Comparison of ENCODE assay signal across 26 cellular contexts in the genomic region with DNA sequence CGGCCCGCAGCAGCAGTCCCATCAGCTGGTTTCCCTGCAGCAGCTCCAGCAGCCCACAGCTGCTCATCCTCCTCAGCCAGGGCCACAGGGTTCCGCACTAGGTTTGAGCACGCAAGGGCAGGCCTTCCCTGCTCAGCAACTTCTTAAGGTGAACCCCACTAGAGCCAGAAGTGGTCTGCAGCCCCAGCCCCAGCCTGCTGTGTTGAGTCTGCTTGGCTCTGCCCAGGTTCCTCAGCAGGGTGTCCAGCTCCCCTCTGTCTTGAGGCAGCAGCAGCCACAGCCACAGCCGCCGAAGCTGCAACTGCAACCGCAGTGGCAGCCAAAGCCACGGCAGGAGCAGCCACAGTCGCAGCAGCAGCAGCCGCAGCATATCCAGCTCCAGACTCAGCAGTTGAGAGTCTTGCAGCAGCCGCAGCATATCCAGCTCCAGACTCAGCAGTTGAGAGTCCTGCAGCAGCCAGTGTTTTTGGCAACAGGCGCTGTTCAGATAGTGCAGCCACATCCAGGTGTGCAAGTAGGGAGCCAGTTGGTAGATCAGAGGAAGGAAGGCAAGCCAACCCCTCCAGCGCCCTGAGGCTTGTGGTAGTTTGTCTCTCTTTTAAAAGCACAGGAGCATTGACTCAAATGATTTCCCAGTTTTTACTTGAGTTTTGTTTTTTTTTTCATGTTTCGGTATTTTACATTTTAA. TPM values are rescaled to one million over a fixed set of nuclear protein-coding genes. Genes with fewer than 3 reads are reported as not detected.
A peak's percentile ranks its signal among the peaks of the same experiment; 100 is the strongest.
DNase-seq lines count a peak whose midpoint lies in the region; ATAC-seq and TF ChIP-seq lines count a peak whose summit lies in the region.
"Had no signal": no experiment of that assay in that cellular context is flagged by ENCODE, and none has a peak within 500 bp of the region (broad histone marks: within the 10 kb centered on the region; RNA-seq: fewer than 3 reads in every experiment).

No MANE protein-coding gene starts in this region.

- H3K27me3 Mint-ChIP-seq in activated CD4-positive, alpha-beta T cell treated with anti-CD3 and anti-CD28 coated beads, Interleukin-2, amount 10 ng/mL, durations not matched to agents 7 days and 5 days: no peaks in the 10 kb centered on the region
- no peaks in the 10 kb centered on the region for H3K27me3 Mint-ChIP-seq in activated CD4-positive, alpha-beta T cell treated with anti-CD3 and anti-CD28 coated beads for 36 hours
- H3K27me3 Mint-ChIP-seq in GM23338 (ENCODE audit: insufficient read depth, low read depth, poor library complexity): no peaks in the 10 kb centered on the region
- no peaks in the 10 kb centered on the region for H3K27me3 Mint-ChIP-seq in activated T-helper 17 cell treated with anti-CD3 and anti-CD28 coated beads, Interleukin-2, amount 50 U/mL, for 72 hours

- no peaks in the 10 kb centered on the region for H4K20me1 ChIP-seq in GM23338 (replicated peaks; ENCODE audit: insufficient read depth)

- no peaks in the 10 kb centered on the region for H3K36me3 Mint-ChIP-seq in activated CD4-positive, alpha-beta T cell treated with anti-CD3 and anti-CD28 coated beads, Interleukin-2, amount 10 ng/mL, durations not matched to agents 7 days and 5 days (ENCODE audit: low read depth)
- no peaks in the 10 kb centered on the region for H3K36me3 Mint-ChIP-seq in activated CD4-positive, alpha-beta T cell treated with anti-CD3 and anti-CD28 coated beads for 36 hours (ENCODE audit: low read depth)
- no peaks in the 10 kb centered on the region for H3K36me3 Mint-ChIP-seq in GM23338 (ENCODE audit: low read depth)
- no peaks in the 10 kb centered on the region for H3K36me3 Mint-ChIP-seq in activated T-helper 17 cell treated with anti-CD3 and anti-CD28 coated beads, Interleukin-2, amount 50 U/mL, for 72 hours (ENCODE audit: low read depth)
- H3K36me3 Mint-ChIP-seq: IgD-negative memory B cell had no signal

- no peak for TF ChIP-seq CTCF in GM23338 (conservative IDR thresholded peaks at IDR 0.05; ENCODE audit: low read depth in 2 of 2)
- no peak for TF ChIP-seq CTCF in vagina (IDR thresholded peaks at IDR 0.05)

- H3K9me3 Mint-ChIP-seq in activated CD4-positive, alpha-beta T cell treated with anti-CD3 and anti-CD28 coated beads, Interleukin-2, amount 10 ng/mL, durations not matched to agents 7 days and 5 days: no peaks in the 10 kb centered on the region
- no peaks in the 10 kb centered on the region for H3K9me3 Mint-ChIP-seq in activated CD4-positive, alpha-beta T cell treated with anti-CD3 and anti-CD28 coated beads for 36 hours (ENCODE audit: low read depth)
- H3K9me3 Mint-ChIP-seq in GM23338: no peaks in the 10 kb centered on the region
- H3K9me3 Mint-ChIP-seq in activated T-helper 17 cell treated with anti-CD3 and anti-CD28 coated beads, Interleukin-2, amount 50 U/mL, for 72 hours: no peaks in the 10 kb centered on the region
- H3K9me3 Mint-ChIP-seq: H9, HFFc6, IgD-negative memory B cell had no signal

- no peak for ATAC-seq in activated CD4-positive, alpha-beta T cell treated with anti-CD3 and anti-CD28 coated beads for 36 hours
- no peak for ATAC-seq in GM23338
- no peak for ATAC-seq in activated T-helper 17 cell treated with anti-CD3 and anti-CD28 coated beads, Interleukin-2, amount 50 U/mL, for 72 hours (replicated peaks)
- ATAC-seq: Panc1 had no signal

- no peaks in the 10 kb centered on the region for H3K9me3 ChIP-seq in vagina

- no peaks in the 10 kb centered on the region for H3K27me3 ChIP-seq in GM23338 (ENCODE audit: insufficient read depth)
- no peaks in the 10 kb centered on the region for H3K27me3 ChIP-seq in vagina

- DNase-seq in activated CD4-positive, alpha-beta T cell treated with anti-CD3 and anti-CD28 coated beads, Interleukin-2, amount 10 ng/mL, durations not matched to agents 7 days and 5 days: peak; percentile 5
- no peak for DNase-seq in activated CD4-positive, alpha-beta T cell treated with anti-CD3 and anti-CD28 coated beads for 36 hours
- DNase-seq in GM23338 (ENCODE audit: low spot score): no peak
- no peak for DNase-seq in vagina (ENCODE audit: extremely low spot score in 2 of 2)
- no peak for DNase-seq in GM19238 (ENCODE audit: insufficient read length, low spot score)
- DNase-seq in activated naive CD4-positive, alpha-beta T cell treated with Interleukin-2 at 50 U/mL for 16 hours: no peak
- DNase-seq: Calu3, DMS79 treated with DMSO at 0.1 percent for 48 hours, GM23248, H9, HFFc6, NCI-H1092 treated with DMSO at 0.1 percent for 48 hours, NCI-H1436, NCI-H187, NCI-H2081 treated with DMSO at 0.1 percent for 48 hours, NCI-H2171, NCI-H226, NCI-H510A, NCI-H69, SHP77 treated with DMSO at 0.1 percent for 48 hours had no signal

- intact Hi-C loops in activated CD4-positive, alpha-beta T cell treated with anti-CD3 and anti-CD28 coated beads for 36 hours (cut with DNase I, micrococcal nuclease): no loop called here
- intact Hi-C loops in vagina (cut with DNase I): no loop called here

- no peak for TF ChIP-seq POLR2A in vagina (IDR thresholded peaks at IDR 0.05)

- H3K4me2 ChIP-seq in GM23338: no peak overlapping the region

- H3K4me3 Mint-ChIP-seq in activated CD4-positive, alpha-beta T cell treated with anti-CD3 and anti-CD28 coated beads, Interleukin-2, amount 10 ng/mL, durations not matched to agents 7 days and 5 days: no peak overlapping the region
- H3K4me3 Mint-ChIP-seq in activated CD4-positive, alpha-beta T cell treated with anti-CD3 and anti-CD28 coated beads for 36 hours: no peak overlapping the region
- H3K4me3 Mint-ChIP-seq in GM23338: no peak overlapping the region
- H3K4me3 Mint-ChIP-seq in activated T-helper 17 cell treated with anti-CD3 and anti-CD28 coated beads, Interleukin-2, amount 50 U/mL, for 72 hours: peak overlapping the region; percentile 66
- H3K4me3 Mint-ChIP-seq: H9, HFFc6, IgD-negative memory B cell had no signal

- H3K4me1 Mint-ChIP-seq in activated CD4-positive, alpha-beta T cell treated with anti-CD3 and anti-CD28 coated beads, Interleukin-2, amount 10 ng/mL, durations not matched to agents 7 days and 5 days: peaks cover 24% of the 10 kb centered on the region
- H3K4me1 Mint-ChIP-seq in activated CD4-positive, alpha-beta T cell treated with anti-CD3 and anti-CD28 coated beads for 36 hours: peaks cover 10% of the 10 kb centered on the region
- peaks cover 3% of the 10 kb centered on the region; the same call in 2 of the 3 replicates for H3K4me1 Mint-ChIP-seq in GM23338
- peaks cover 5% of the 10 kb centered on the region for H3K4me1 Mint-ChIP-seq in activated T-helper 17 cell treated with anti-CD3 and anti-CD28 coated beads, Interleukin-2, amount 50 U/mL, for 72 hours

- no peak overlapping the region for H3K27ac ChIP-seq in GM23338 (ENCODE audit: low read depth)
- H3K27ac ChIP-seq in vagina: peak overlapping the region; percentile 13
- H3K27ac ChIP-seq: GM23248, RWPE1 had no signal

- H3K9me2 ChIP-seq in GM23338 (ENCODE audit: insufficient read depth): no peaks in the 10 kb centered on the region

- H3K36me3 ChIP-seq in GM23338 (ENCODE audit: insufficient read depth) (no peaks in the 10 kb centered on the region), vagina (no peaks in the 10 kb centered on the region)

- H2AFZ ChIP-seq in GM23338: no peak overlapping the region
- H2AFZ ChIP-seq: GM23248 had no signal

- no peak overlapping the region for H3K4me3 ChIP-seq in GM23338
- H3K4me3 ChIP-seq in vagina: no peak overlapping the region
- H3K4me3 ChIP-seq: GM23248 had no signal

- CTCF ChIA-PET in activated CD4-positive, alpha-beta T cell treated with anti-CD3 and anti-CD28 coated beads, Interleukin-2, amount 10 ng/mL, durations not matched to agents 7 days and 5 days (lab: Charles Lee): no interaction called here
- CTCF ChIA-PET in activated CD4-positive, alpha-beta T cell treated with anti-CD3 and anti-CD28 coated beads for 36 hours (lab: Charles Lee): no interaction called here

- POLR2A ChIA-PET in activated CD4-positive, alpha-beta T cell treated with anti-CD3 and anti-CD28 coated beads, Interleukin-2, amount 10 ng/mL, durations not matched to agents 7 days and 5 days (lab: Charles Lee): no interaction called here
- POLR2A ChIA-PET in activated CD4-positive, alpha-beta T cell treated with anti-CD3 and anti-CD28 coated beads for 36 hours (lab: Charles Lee): interaction anchor here (0.8 kb wide), 1 partner anchor 16 kb away, joined by 3 read pairs; no protein-coding TSS in a partner anchor

- no peak overlapping the region for H3K27ac Mint-ChIP-seq in activated CD4-positive, alpha-beta T cell treated with anti-CD3 and anti-CD28 coated beads, Interleukin-2, amount 10 ng/mL, durations not matched to agents 7 days and 5 days
- no peak overlapping the region for H3K27ac Mint-ChIP-seq in activated CD4-positive, alpha-beta T cell treated with anti-CD3 and anti-CD28 coated beads for 36 hours
- H3K27ac Mint-ChIP-seq in GM23338: peak overlapping the region; percentile 56; the same call in 1 of the 2 replicates
- H3K27ac Mint-ChIP-seq in activated T-helper 17 cell treated with anti-CD3 and anti-CD28 coated beads, Interleukin-2, amount 50 U/mL, for 72 hours: peak overlapping the region; percentile 79
- H3K27ac Mint-ChIP-seq: HFFc6 had no signal

- H3K79me2 ChIP-seq in GM23338 (replicated peaks; ENCODE audit: insufficient read depth): no peaks in the 10 kb centered on the region

- H3F3A ChIP-seq in GM23338 (replicated peaks; ENCODE audit: low read depth): peaks cover 5% of the 10 kb centered on the region; the same call in 1 of the 2 replicates

- no peaks in the 10 kb centered on the region; the same call in 1 of the 2 replicates for H3K4me1 ChIP-seq in GM23338 (ENCODE audit: insufficient read depth)
- H3K4me1 ChIP-seq in vagina: no peaks in the 10 kb centered on the region

TF ChIP-seq in GM23338, 12 proteins besides CTCF, POLR2A, EP300 and RAD21:
- TF ChIP-seq POLR2AphosphoS5 (IDR thresholded peaks at IDR 0.05; ENCODE audit: low read depth): no peak
TF ChIP-seq in GM23338: peak in this region for 0.

RNA-seq across cellular contexts. Expression of gene SUPT20HL1, which starts 4.6 kb away (rescaled TPM):
- total RNA-seq in activated CD4-positive, alpha-beta T cell treated with anti-CD3 and anti-CD28 coated beads, Interleukin-2, amount 10 ng/mL, durations not matched to agents 7 days and 5 days: not detected
- under 1 TPM in 1 of 2 experiments, not detected in 1; 0.07 TPM for total RNA-seq in activated CD4-positive, alpha-beta T cell treated with anti-CD3 and anti-CD28 coated beads for 36 hours
- total RNA-seq in GM23338 (2014; rRNA removed; shearing (Covaris generic)): not detected in 2 replicates
- not detected in 2 replicates for polyA plus RNA-seq in GM23338 (2016; fragmentation: Nextera tagmentation; extraction: Ambion mirVana)
- 1 to 10 TPM in 1 of 2 donors, under 1 TPM in 1; 0.71 to 1.4 TPM for total RNA-seq in activated T-helper 17 cell treated with anti-CD3 and anti-CD28 coated beads, Interleukin-2, amount 50 U/mL, for 72 hours
- total RNA-seq in vagina: not detected
- total RNA-seq: A172, Calu3, GM23248, H9, HFFc6 had no signal
- polyA plus RNA-seq: BJ, GM23248, IgD-negative memory B cell had no signal

RNA-seq across cellular contexts. Expression of gene SUPT20HL2, which starts 51.1 kb away (rescaled TPM):
- not detected for total RNA-seq in activated CD4-positive, alpha-beta T cell treated with anti-CD3 and anti-CD28 coated beads, Interleukin-2, amount 10 ng/mL, durations not matched to agents 7 days and 5 days
- not detected for total RNA-seq in activated CD4-positive, alpha-beta T cell treated with anti-CD3 and anti-CD28 coated beads for 36 hours
- not detected in 2 replicates for total RNA-seq in GM23338 (2014; rRNA removed; shearing (Covaris generic))
- polyA plus RNA-seq in GM23338 (2016; fragmentation: Nextera tagmentation; extraction: Ambion mirVana): 0.08 TPM in 1 of 2 replicates, not detected in the other
- not detected for total RNA-seq in activated T-helper 17 cell treated with anti-CD3 and anti-CD28 coated beads, Interleukin-2, amount 50 U/mL, for 72 hours
- not detected for total RNA-seq in vagina
- total RNA-seq: A172, Calu3, GM23248, H9, HFFc6 had no signal
- polyA plus RNA-seq: BJ, GM23248, IgD-negative memory B cell had no signal

Comparison
In these comparisons a context has a peak if more than half of its experiments do, and no peak if none do; other contexts are left out.
1. H3K27ac Mint-ChIP-seq: peak in GM23338 (single experiment) and activated T-helper 17 cell treated with anti-CD3 and anti-CD28 coated beads, Interleukin-2, amount 50 U/mL, for 72 hours (single experiment); none in activated CD4-positive, alpha-beta T cell treated with anti-CD3 and anti-CD28 coated beads, Interleukin-2, amount 10 ng/mL, durations not matched to agents 7 days and 5 days (single experiment) and activated CD4-positive, alpha-beta T cell treated with anti-CD3 and anti-CD28 coated beads for 36 hours (single experiment).